Comparison of ENCODE assay signal across 8 cellular contexts in genomic region chr14:89041245-89041585, GRCh38.
DNase-seq lines count a peak whose midpoint lies in the region; ATAC-seq and TF ChIP-seq lines count a peak whose summit lies in the region.

No MANE protein-coding gene starts in this region.

- H3K4me1 Mint-ChIP-seq in Caco-2 (ENCODE audit: low read depth, unreplicated experiment): peaks cover 7% of the 10 kb centered on the region

- peak; percentile 10 for ATAC-seq in omental fat pad (ENCODE audit: low FRiP score)
- ATAC-seq in GM18873 (IDR thresholded peaks at IDR 0.05; ENCODE audit: low FRiP score, unreplicated experiment): no peak
- no peak for ATAC-seq in GM18520 (IDR thresholded peaks at IDR 0.05; ENCODE audit: unreplicated experiment)
- no peak for ATAC-seq in GM18858 (IDR thresholded peaks at IDR 0.05; ENCODE audit: unreplicated experiment)

- no TSS peak for BruUV-seq in Caco-2 (replicated peaks; lab: Mats Ljungman, UMichigan)

- peak overlapping the region; percentile 77 for H3K4me3 Mint-ChIP-seq in Caco-2 (ENCODE audit: unreplicated experiment)

- peak overlapping the region; percentile 44; the same call in 1 of the 2 replicates for H3K4me3 ChIP-seq in Caco-2 (ENCODE audit: low read depth, low read length)
- H3K4me3 ChIP-seq in dorsolateral prefrontal cortex: peak overlapping the region; percentile 33 to 80 (median 62)

- H3K27me3 ChIP-seq in Caco-2 (replicated peaks; ENCODE audit: control insufficient read depth, insufficient read depth, low read length) (no peaks in the 10 kb centered on the region), dorsolateral prefrontal cortex (no peaks in the 10 kb centered on the region)

- TF ChIP-seq CTCF in Caco-2 (IDR thresholded peaks at IDR 0.05; ENCODE audit: insufficient read depth in 1 of 2, low read depth in 1 of 2, low read length in 1 of 2, severe bottlenecking in 1 of 2, unreplicated experiment in 1 of 2) (peak in 1 of 2 experiments; percentile 0), dorsolateral prefrontal cortex (IDR thresholded peaks at IDR 0.05 in 54 of 56, conservative IDR thresholded peaks at IDR 0.05 in 2 of 56; ENCODE audit: low read depth in 1 of 56, partially characterized antibody in 56 of 56) (no peak), omental fat pad (IDR thresholded peaks at IDR 0.05) (no peak)

- POLR2A ChIA-PET in Caco-2 (lab: Charles Lee): no interaction called here

- CTCF ChIA-PET in Caco-2 (lab: Charles Lee): interaction anchor here (0.8 to 1.6 kb wide), 5 partner anchors 8 to 895 kb away, joined by 3 to 9 read pairs (median 3); no protein-coding TSS in a partner anchor

- no peaks in the 10 kb centered on the region for H3K36me3 ChIP-seq in Caco-2 (ENCODE audit: control insufficient read depth, insufficient read depth, low read length)

- DNase-seq in Caco-2 (peak; percentile 60 to 71), NCI-H2227 (lab: John Stamatoyannopoulos, UW; ENCODE audit: unreplicated experiment) (peak; percentile 57), dorsolateral prefrontal cortex (peak in 1 of 10 donors; percentile 22), omental fat pad (ENCODE audit: low spot score) (no peak), MV-4-11 (lab: John Stamatoyannopoulos, UW) (no peak)

- 0 out of 2 replicates have a peak, but pooled peaks cover 4% of the 10 kb centered on the region for H3K4me1 ChIP-seq in Caco-2

- no peaks in the 10 kb centered on the region for H3K27me3 Mint-ChIP-seq in Caco-2 (ENCODE audit: insufficient read depth, unreplicated experiment)

- intact Hi-C loops in Caco-2 (cut with micrococcal nuclease; ENCODE audit: unreplicated experiment): loop anchor here (5.0 to 10.0 kb wide), 2 partner anchors 136 to 294 kb away; no protein-coding TSS in a partner anchor
- intact Hi-C loops in dorsolateral prefrontal cortex (cut with DNase I): loop anchor here (2.0 to 10.0 kb wide), 5 partner anchors 201 to 874 kb away; partner anchors contain the start of gene FOXN3 (in 1 of the 2)

- peak overlapping the region in 50 of 59 donors; percentile 1 to 91 (median 78) for H3K27ac ChIP-seq in dorsolateral prefrontal cortex

- H3K27ac Mint-ChIP-seq in Caco-2 (ENCODE audit: unreplicated experiment): peak overlapping the region; percentile 89

- H3K9me3 Mint-ChIP-seq in Caco-2 (ENCODE audit: unreplicated experiment): peaks cover 14% of the 10 kb centered on the region

- H3K36me3 Mint-ChIP-seq in Caco-2 (ENCODE audit: insufficient read depth, unreplicated experiment): no peaks in the 10 kb centered on the region

- H3K9me3 ChIP-seq in Caco-2: peaks cover 3% of the 10 kb centered on the region; the same call in 1 of the 2 replicates

Comparison
In these comparisons a context has a peak if more than half of its experiments do, and no peak if none do; other contexts are left out.
1. DNase-seq: peak in Caco-2 (2 of 2) and NCI-H2227 (single experiment); none in omental fat pad (single experiment) and MV-4-11 (single experiment).